In genomic region chr16:83137326-83137770, GRCh38 we compare ENCODE assay signal across 8 cellular contexts.
DNase-seq lines count a peak whose midpoint lies in the region; ATAC-seq and TF ChIP-seq lines count a peak whose summit lies in the region.

No MANE protein-coding gene starts in this region.

- peaks cover 0 to 6% (median 0%) of the 10 kb centered on the region in 9 donors for H3K4me1 ChIP-seq in heart right ventricle

- 53 to 67% methylated on average over 17 of the region's 17 CpGs for WGBS in heart right ventricle, 2 donors

- no peaks in the 10 kb centered on the region for H3K9me3 ChIP-seq in heart right ventricle

- no peak for TF ChIP-seq CTCF in heart right ventricle (IDR thresholded peaks at IDR 0.05)

- H3K27ac ChIP-seq in heart right ventricle, result no peak overlapping the region

- intact Hi-C loops in heart right ventricle (cut with DNase I) (no loop called here), cardiac septum (cut with DNase I) (no loop called here)

- ATAC-seq in heart right ventricle (peak in 4 of 8 donors; percentile 24 to 65 (median 43)), GM18517 (IDR thresholded peaks at IDR 0.05; ENCODE audit: unreplicated experiment) (no peak)

- no peaks in the 10 kb centered on the region for H3K36me3 ChIP-seq in heart right ventricle

- H3K27me3 ChIP-seq in heart right ventricle, result no peaks in the 10 kb centered on the region

- DNase-seq in heart right ventricle (no peak), cardiac septum (ENCODE audit: low spot score) (no peak), SW480 (ENCODE audit: low spot score) (peak; percentile 91), foreskin melanocyte (peak; percentile 97), skeletal muscle cell (ENCODE audit: low read depth) (no peak), NCI-H69 (lab: John Stamatoyannopoulos, UW) (no peak), Kasumi-1 (lab: John Stamatoyannopoulos, UW) (no peak)

- peak overlapping the region in 7 of 10 donors; percentile 8 to 37 (median 32) for H3K4me3 ChIP-seq in heart right ventricle
- peak overlapping the region; percentile 12 for H3K4me3 ChIP-seq in skeletal muscle cell (ENCODE audit: low read depth, low read length)

Comparison
In these comparisons a context has a peak if more than half of its experiments do, and no peak if none do; other contexts are left out.
1. DNase-seq: peak in SW480 (single experiment) and foreskin melanocyte (single experiment); none in heart right ventricle (0 of 2), cardiac septum (single experiment), skeletal muscle cell (single experiment), NCI-H69 (single experiment) and Kasumi-1 (0 of 2).